In the genomic region with DNA sequence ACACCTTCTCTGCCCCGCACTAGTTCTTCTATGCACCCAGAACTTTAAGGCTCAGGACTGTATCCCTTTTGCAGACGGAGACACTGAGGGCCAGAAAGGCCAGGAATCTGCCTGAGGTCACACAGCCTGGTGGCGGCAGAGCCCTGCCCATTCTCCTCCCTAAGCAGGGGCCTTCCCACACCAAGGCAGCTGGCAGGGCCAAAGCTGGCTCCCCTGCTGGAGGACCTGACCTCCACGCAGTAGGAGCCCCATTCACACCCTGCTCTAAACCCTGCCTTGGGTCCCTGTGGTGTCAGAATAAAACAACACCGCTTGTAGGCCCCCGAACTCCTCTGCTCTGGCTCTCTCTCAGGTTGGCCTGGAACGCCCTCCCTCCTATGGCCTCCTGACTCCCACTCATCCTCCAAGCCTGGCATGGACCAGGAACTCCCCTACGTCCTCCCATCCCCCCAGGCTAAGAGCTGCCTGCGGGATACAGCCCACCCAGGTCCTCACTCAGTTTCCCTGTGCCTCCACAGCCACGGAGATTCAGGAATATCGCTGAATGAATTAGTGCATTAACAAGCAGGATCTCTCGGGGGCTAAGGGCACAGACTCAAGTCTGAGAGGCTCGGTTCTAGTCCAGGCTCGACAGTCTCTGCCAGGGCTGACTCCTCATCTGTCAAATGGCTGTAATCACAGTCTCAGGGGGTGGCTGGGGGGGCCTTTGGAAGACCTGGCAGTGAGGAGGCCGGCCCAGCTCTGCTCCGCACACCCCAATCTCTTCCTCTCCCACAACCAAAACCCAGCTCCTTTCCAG, we compare ENCODE assay signal across 8 cellular contexts. TPM values are rescaled to one million over a fixed set of nuclear protein-coding genes. Genes with fewer than 3 reads are reported as not detected.
DNase-seq lines count a peak whose midpoint lies in the region; ATAC-seq and TF ChIP-seq lines count a peak whose summit lies in the region.
"Had no signal": no experiment of that assay in that cellular context is flagged by ENCODE, and none has a peak within 500 bp of the region (broad histone marks: within the 10 kb centered on the region; RNA-seq: fewer than 3 reads in every experiment).

No MANE protein-coding gene starts in this region.

- H3K9ac ChIP-seq in endodermal cell (ENCODE audit: extremely low read depth, low read length, poor library complexity, severe bottlenecking), result no peak overlapping the region

- TF ChIP-seq POLR2A in transverse colon (IDR thresholded peaks at IDR 0.05), result no peak

- H3K9me3 Mint-ChIP-seq in endodermal cell, result peaks cover 23% of the 10 kb centered on the region
- H3K9me3 Mint-ChIP-seq in naive thymus-derived CD8-positive, alpha-beta T cell, result peaks cover 0 to 39% (median 8%) of the 10 kb centered on the region in 9 donors
- peaks cover 14% of the 10 kb centered on the region for H3K9me3 Mint-ChIP-seq in activated CD4-positive, alpha-beta T cell treated with anti-CD3 and anti-CD28 coated beads, Interleukin-2, amount 10 ng/mL, durations not matched to agents 7 days and 5 days

- TF ChIP-seq CTCF in OCI-LY7 (conservative IDR thresholded peaks at IDR 0.05; ENCODE audit: low read length) (no peak), endodermal cell (conservative IDR thresholded peaks at IDR 0.05) (no peak), transverse colon (IDR thresholded peaks at IDR 0.05) (no peak)

- no peaks in the 10 kb centered on the region for H3K9me2 ChIP-seq in OCI-LY7 (ENCODE audit: insufficient read depth, low read length)

- CTCF ChIA-PET in OCI-LY7 (lab: Charles Lee; ENCODE audit: unreplicated experiment), result interaction anchor here (0.5 kb wide), 1 partner anchor 21 kb away, joined by 3 read pairs; no protein-coding TSS in a partner anchor
- CTCF ChIA-PET in activated CD4-positive, alpha-beta T cell treated with anti-CD3 and anti-CD28 coated beads, Interleukin-2, amount 10 ng/mL, durations not matched to agents 7 days and 5 days (lab: Charles Lee), result interaction anchor here (0.9 to 1.9 kb wide), 4 partner anchors 14 to 111 kb away, joined by 3 to 8 read pairs (median 3); partner anchors contain the start of gene CDK9

- no TSS peak for BruUV-seq in OCI-LY7 (replicated peaks; lab: Mats Ljungman, UMichigan)

- H3K27me3 ChIP-seq in endodermal cell (ENCODE audit: control insufficient read depth, insufficient read depth, low read length, poor library complexity, severe bottlenecking), result no peaks in the 10 kb centered on the region
- H3K27me3 ChIP-seq in transverse colon, result no peaks in the 10 kb centered on the region

- H3K27ac ChIP-seq in OCI-LY7 (ENCODE audit: low read depth, low read length, poor library complexity, severe bottlenecking) (no peak overlapping the region), endodermal cell (ENCODE audit: low read depth, low read length) (peak overlapping the region; percentile 16), transverse colon (peak overlapping the region; percentile 88 to 93 (median 90))

- peak overlapping the region; percentile 59; the same call in 1 of the 2 replicates for H3K4me2 ChIP-seq in OCI-LY7 (ENCODE audit: low read length)

- WGBS in endodermal cell (ENCODE audit: insufficient coverage in 1 of 2, insufficient read length in 1 of 2), 2 experiments, result 79 to 84% methylated on average over 11 to 16 of the region's 16 CpGs
- 74% methylated on average over 16 of the region's 16 CpGs; no CpG with 5 or more reads in 1 of the 2 donors for WGBS in transverse colon (ENCODE audit: low coverage in 1 of 2), 2 donors

- H3K9me3 ChIP-seq in OCI-LY7 (ENCODE audit: low read length) (0 out of 2 replicates have a peak, but pooled peaks cover 20% of the 10 kb centered on the region), endodermal cell (ENCODE audit: control insufficient read depth, low read length) (peaks cover 29% of the 10 kb centered on the region), transverse colon (peaks cover 0 to 8% of the 10 kb centered on the region in 2 donors)

- no peaks in the 10 kb centered on the region for H3K79me2 ChIP-seq in OCI-LY7 (ENCODE audit: insufficient read depth, low read depth, low read length)

- intact Hi-C loops in OCI-LY7 (cut with micrococcal nuclease; ENCODE audit: unreplicated experiment) (no loop called here), transverse colon (cut with DNase I; ENCODE audit: low total_unique reads) (no loop called here)

- 0 out of 2 replicates have a peak, but pooled peaks cover 3% of the 10 kb centered on the region for H4K20me1 ChIP-seq in OCI-LY7 (ENCODE audit: insufficient read depth, low read length)

- TF ChIP-seq EP300 in transverse colon (IDR thresholded peaks at IDR 0.05; ENCODE audit: low read depth), result no peak

- H3K36me3 ChIP-seq in OCI-LY7 (ENCODE audit: insufficient read depth, low read length) (peaks cover 53% of the 10 kb centered on the region), endodermal cell (ENCODE audit: control insufficient read depth, insufficient read depth, low read length) (peaks cover 44% of the 10 kb centered on the region), transverse colon (peaks cover 0 to 37% (median 13%) of the 10 kb centered on the region in 4 donors)

- peaks cover 40% of the 10 kb centered on the region for H3K4me1 ChIP-seq in OCI-LY7 (ENCODE audit: insufficient read depth, low read length, poor library complexity, severe bottlenecking)
- peaks cover 4% of the 10 kb centered on the region for H3K4me1 ChIP-seq in endodermal cell (ENCODE audit: control insufficient read depth, insufficient read depth, low read length)
- peaks cover 12 to 46% (median 34%) of the 10 kb centered on the region in 4 donors for H3K4me1 ChIP-seq in transverse colon

- H2AFZ ChIP-seq in OCI-LY7 (ENCODE audit: low read length), result no peak overlapping the region

- H3K36me3 Mint-ChIP-seq in endodermal cell (ENCODE audit: low read depth), result peaks cover 48% of the 10 kb centered on the region
- H3K36me3 Mint-ChIP-seq in naive thymus-derived CD8-positive, alpha-beta T cell, result peaks cover 31 to 53% (median 46%) of the 10 kb centered on the region in 3 donors
- H3K36me3 Mint-ChIP-seq in activated CD4-positive, alpha-beta T cell treated with anti-CD3 and anti-CD28 coated beads, Interleukin-2, amount 10 ng/mL, durations not matched to agents 7 days and 5 days (ENCODE audit: low read depth), result peaks cover 68% of the 10 kb centered on the region

- H3K27ac Mint-ChIP-seq in endodermal cell, result peak overlapping the region; percentile 79
- peak overlapping the region; percentile 14 to 89 (median 64) for H3K27ac Mint-ChIP-seq in naive thymus-derived CD8-positive, alpha-beta T cell
- H3K27ac Mint-ChIP-seq in activated CD4-positive, alpha-beta T cell treated with anti-CD3 and anti-CD28 coated beads, Interleukin-2, amount 10 ng/mL, durations not matched to agents 7 days and 5 days, result no peak overlapping the region

- peak overlapping the region; percentile 77 for H3K4me3 Mint-ChIP-seq in endodermal cell
- peak overlapping the region in 4 of 10 donors; percentile 8 to 37 (median 22) for H3K4me3 Mint-ChIP-seq in naive thymus-derived CD8-positive, alpha-beta T cell
- no peak overlapping the region for H3K4me3 Mint-ChIP-seq in activated CD4-positive, alpha-beta T cell treated with anti-CD3 and anti-CD28 coated beads, Interleukin-2, amount 10 ng/mL, durations not matched to agents 7 days and 5 days

- DNase-seq in OCI-LY7 (ENCODE audit: low spot score), result no peak
- peak; percentile 63 for DNase-seq in endodermal cell
- DNase-seq in naive thymus-derived CD8-positive, alpha-beta T cell, result no peak
- DNase-seq in transverse colon, result no peak
- DNase-seq in activated CD4-positive, alpha-beta T cell treated with anti-CD3 and anti-CD28 coated beads, Interleukin-2, amount 10 ng/mL, durations not matched to agents 7 days and 5 days, result no peak
- DNase-seq in hippocampal formation (lab: John Stamatoyannopoulos, UW), result no peak

- H3K27me3 Mint-ChIP-seq in endodermal cell (ENCODE audit: insufficient read depth), result no peaks in the 10 kb centered on the region
- no peaks in the 10 kb centered on the region for H3K27me3 Mint-ChIP-seq in naive thymus-derived CD8-positive, alpha-beta T cell
- H3K27me3 Mint-ChIP-seq in activated CD4-positive, alpha-beta T cell treated with anti-CD3 and anti-CD28 coated beads, Interleukin-2, amount 10 ng/mL, durations not matched to agents 7 days and 5 days, result no peaks in the 10 kb centered on the region

- no peak overlapping the region for H3K4me3 ChIP-seq in OCI-LY7 (ENCODE audit: low read depth, low read length, poor library complexity, severe bottlenecking)
- H3K4me3 ChIP-seq in endodermal cell (ENCODE audit: low read length), result no peak overlapping the region
- peak overlapping the region in 1 of 4 donors; percentile 77 for H3K4me3 ChIP-seq in transverse colon
- H3K4me3 ChIP-seq: smooth muscle cell had no signal

- in situ Hi-C loops in transverse colon (cut with MboI; ENCODE audit: low pct_ligation_motif_present in 1 of 4, low pct_unique_long_range_greater_than_20kb in 1 of 4, low sequenced_read_pairs in 3 of 4), result no loop called here

- peaks cover 7% of the 10 kb centered on the region for H3K4me1 Mint-ChIP-seq in endodermal cell
- peaks cover 10 to 31% (median 26%) of the 10 kb centered on the region in 4 donors for H3K4me1 Mint-ChIP-seq in naive thymus-derived CD8-positive, alpha-beta T cell
- H3K4me1 Mint-ChIP-seq in activated CD4-positive, alpha-beta T cell treated with anti-CD3 and anti-CD28 coated beads, Interleukin-2, amount 10 ng/mL, durations not matched to agents 7 days and 5 days, result peaks cover 41% of the 10 kb centered on the region

- ATAC-seq in naive thymus-derived CD8-positive, alpha-beta T cell, result no peak
- no peak for ATAC-seq in GM18909 (IDR thresholded peaks at IDR 0.05; ENCODE audit: poor library complexity, unreplicated experiment)

- POLR2A ChIA-PET in OCI-LY7 (lab: Charles Lee), result no interaction called here
- POLR2A ChIA-PET in naive thymus-derived CD8-positive, alpha-beta T cell (lab: Charles Lee), result interaction anchor here (0.7 to 17.2 kb wide), 7 partner anchors 9 to 78 kb away, joined by 3 to 328 read pairs (median 4); partner anchors contain the start of gene ST6GALNAC4
- POLR2A ChIA-PET in activated CD4-positive, alpha-beta T cell treated with anti-CD3 and anti-CD28 coated beads, Interleukin-2, amount 10 ng/mL, durations not matched to agents 7 days and 5 days (lab: Charles Lee), result interaction anchor here (0.6 kb wide), 1 partner anchor 109 kb away, joined by 3 read pairs; no protein-coding TSS in a partner anchor

RNA-seq across cellular contexts. Expression of gene ST6GALNAC6, which starts 2.8 kb away (rescaled TPM):
- 38.8 and 43.7 TPM in 2 replicates for total RNA-seq in OCI-LY7 (2014; rRNA removed; shearing (Covaris generic))
- total RNA-seq in OCI-LY7 (2022), result 51.3 and 52.7 TPM in 2 replicates
- 10 to 100 TPM; 42.3 to 44.2 TPM for total RNA-seq in endodermal cell
- polyA plus RNA-seq in endodermal cell (2013, experiment 1 of 2), result 25.4 TPM
- 26.0 TPM for polyA plus RNA-seq in endodermal cell (2013, experiment 2 of 2)
- total RNA-seq in naive thymus-derived CD8-positive, alpha-beta T cell, result 100 to 1,000 TPM; 102 to 110 TPM
- 10 to 100 TPM; 29.8 to 42.8 (median 30.3) TPM for polyA plus RNA-seq in naive thymus-derived CD8-positive, alpha-beta T cell
- total RNA-seq in transverse colon, result 10 to 100 TPM; 41.0 to 80.4 (median 75.7) TPM
- 100 to 1,000 TPM; 100 to 122 TPM for total RNA-seq in activated CD4-positive, alpha-beta T cell treated with anti-CD3 and anti-CD28 coated beads, Interleukin-2, amount 10 ng/mL, durations not matched to agents 7 days and 5 days

RNA-seq across cellular contexts. Expression of gene AK1, which starts 19.1 kb away (rescaled TPM):
- total RNA-seq in OCI-LY7 (2014; rRNA removed; shearing (Covaris generic)), result 10.7 and 19.5 TPM in 2 replicates
- total RNA-seq in OCI-LY7 (2022) (21.6 and 22.6 TPM in 2 replicates), endodermal cell (10 to 100 TPM; 19.0 to 22.8 TPM), transverse colon (100 to 1,000 TPM in 1 of 4 donors, 10 to 100 TPM in 3; 24.7 to 110 (median 62.4) TPM)
- 58.2 TPM for polyA plus RNA-seq in endodermal cell (2013, experiment 1 of 2)
- 50.8 TPM for polyA plus RNA-seq in endodermal cell (2013, experiment 2 of 2)
- total RNA-seq in naive thymus-derived CD8-positive, alpha-beta T cell, result 10 to 100 TPM; 52.2 to 57.1 TPM
- under 1 TPM in 2 of 3 donors, not detected in 1; 0.07 to 0.22 TPM for polyA plus RNA-seq in naive thymus-derived CD8-positive, alpha-beta T cell
- total RNA-seq in activated CD4-positive, alpha-beta T cell treated with anti-CD3 and anti-CD28 coated beads, Interleukin-2, amount 10 ng/mL, durations not matched to agents 7 days and 5 days, result 10 to 100 TPM; 53.7 to 62.3 TPM

RNA-seq across cellular contexts. Expression of gene ST6GALNAC4, which starts 20.2 kb away (rescaled TPM):
- 112 and 180 TPM in 2 replicates for total RNA-seq in OCI-LY7 (2014; rRNA removed; shearing (Covaris generic))
- 118 and 125 TPM in 2 replicates for total RNA-seq in OCI-LY7 (2022)
- 10 to 100 TPM in 1 of 2 donors, 1 to 10 TPM in 1; 8.3 to 12.7 TPM for total RNA-seq in endodermal cell
- 14.6 TPM for polyA plus RNA-seq in endodermal cell (2013, experiment 1 of 2)
- 15.4 TPM for polyA plus RNA-seq in endodermal cell (2013, experiment 2 of 2)
- total RNA-seq in naive thymus-derived CD8-positive, alpha-beta T cell, result 10 to 100 TPM; 47.0 to 47.5 TPM
- 10 to 100 TPM; 19.8 to 34.4 (median 22.1) TPM for polyA plus RNA-seq in naive thymus-derived CD8-positive, alpha-beta T cell
- total RNA-seq in transverse colon, result 10 to 100 TPM; 16.7 to 66.1 (median 47.3) TPM
- total RNA-seq in activated CD4-positive, alpha-beta T cell treated with anti-CD3 and anti-CD28 coated beads, Interleukin-2, amount 10 ng/mL, durations not matched to agents 7 days and 5 days, result 10 to 100 TPM; 16.8 to 22.4 TPM

RNA-seq across cellular contexts. Expression of gene PIP5KL1, which starts 34.0 kb away (rescaled TPM):
- total RNA-seq in OCI-LY7 (2014; rRNA removed; shearing (Covaris generic)), result 0.59 and 0.95 TPM in 2 replicates
- total RNA-seq in OCI-LY7 (2022) (4.4 and 4.6 TPM in 2 replicates), endodermal cell (1 to 10 TPM; 6.6 to 9.3 TPM), transverse colon (1 to 10 TPM in 1 of 4 donors, not detected in 3; 4.6 TPM)
- 3.7 TPM for polyA plus RNA-seq in endodermal cell (2013, experiment 1 of 2)
- 3.3 TPM for polyA plus RNA-seq in endodermal cell (2013, experiment 2 of 2)
- 1 to 10 TPM; 1.8 to 2.0 TPM for total RNA-seq in naive thymus-derived CD8-positive, alpha-beta T cell
- polyA plus RNA-seq in naive thymus-derived CD8-positive, alpha-beta T cell, result under 1 TPM in 2 of 3 donors, not detected in 1; 0.28 to 0.46 TPM
- total RNA-seq in activated CD4-positive, alpha-beta T cell treated with anti-CD3 and anti-CD28 coated beads, Interleukin-2, amount 10 ng/mL, durations not matched to agents 7 days and 5 days, result 1 to 10 TPM; 2.5 to 4.1 TPM

RNA-seq across cellular contexts. Expression of gene DPM2, which starts 41.1 kb away (rescaled TPM):
- 31.6 and 49.7 TPM in 2 replicates for total RNA-seq in OCI-LY7 (2014; rRNA removed; shearing (Covaris generic))
- total RNA-seq in OCI-LY7 (2022), result 47.7 and 50.7 TPM in 2 replicates
- total RNA-seq in endodermal cell, result 10 to 100 TPM; 45.7 TPM
- 39.5 TPM for polyA plus RNA-seq in endodermal cell (2013, experiment 1 of 2)
- 35.1 TPM for polyA plus RNA-seq in endodermal cell (2013, experiment 2 of 2)
- 10 to 100 TPM; 71.1 to 74.6 TPM for total RNA-seq in naive thymus-derived CD8-positive, alpha-beta T cell
- polyA plus RNA-seq in naive thymus-derived CD8-positive, alpha-beta T cell, result 10 to 100 TPM; 28.5 to 34.7 (median 34.2) TPM
- 100 to 1,000 TPM in 1 of 4 donors, 10 to 100 TPM in 3; 20.6 to 249 (median 26.3) TPM for total RNA-seq in transverse colon
- 10 to 100 TPM; 79.9 to 80.4 TPM for total RNA-seq in activated CD4-positive, alpha-beta T cell treated with anti-CD3 and anti-CD28 coated beads, Interleukin-2, amount 10 ng/mL, durations not matched to agents 7 days and 5 days
